In the genomic region with DNA sequence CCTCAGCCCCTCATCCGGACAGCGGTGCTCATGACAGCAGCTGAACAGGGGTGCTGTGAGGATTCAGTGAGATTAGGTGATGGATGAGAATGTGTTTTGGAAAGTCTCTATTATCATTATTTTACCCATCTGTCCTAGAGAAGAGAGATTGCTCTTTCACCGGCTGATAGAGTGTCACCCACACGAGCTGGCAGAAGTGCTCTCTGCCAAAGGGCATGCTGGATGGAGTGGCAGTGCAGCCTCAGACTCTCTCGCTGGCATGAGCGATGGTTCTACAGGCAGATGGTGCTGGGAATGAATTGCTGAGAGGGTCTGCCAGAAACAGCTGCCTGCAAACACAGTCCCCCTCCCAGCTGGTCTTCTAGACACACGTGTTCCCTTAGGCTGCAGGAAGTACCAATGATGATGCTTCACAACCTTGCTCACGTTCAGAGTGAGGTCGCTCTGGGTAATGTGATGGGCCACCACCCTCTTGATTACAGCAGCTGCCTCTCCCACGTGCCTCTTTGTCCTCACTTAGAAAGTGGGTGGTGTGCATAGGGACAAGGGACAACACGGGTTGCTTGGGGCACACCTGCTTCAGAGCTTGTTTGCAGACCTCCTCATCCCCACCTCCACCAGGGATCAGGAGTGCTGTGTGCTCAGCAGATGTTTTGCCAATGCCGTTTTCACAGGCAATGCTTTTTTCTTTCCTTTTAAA, we compare ENCODE assay signal across 29 cellular contexts.
A peak's percentile ranks its signal among the peaks of the same experiment; 100 is the strongest.
DNase-seq lines count a peak whose midpoint lies in the region; ATAC-seq lines count a peak whose summit lies in the region.
"Had no signal": no experiment of that assay in that cellular context is flagged by ENCODE, and none has a peak within 500 bp of the region (broad histone marks: within the 10 kb centered on the region; RNA-seq: fewer than 3 reads in every experiment).

No MANE protein-coding gene starts in this region.

- H3K9me3 Mint-ChIP-seq in T-cell = peaks cover 0 to 13% (median 11%) of the 10 kb centered on the region in 3 donors
- H3K9me3 Mint-ChIP-seq: H9, natural killer cell had no signal

- H3K4me1 ChIP-seq in right cardiac atrium (ENCODE audit: control insufficient read depth, insufficient read depth, low read length) = no peaks in the 10 kb centered on the region
- H3K4me1 ChIP-seq: gastrocnemius medialis, right atrium auricular region had no signal

- no peaks in the 10 kb centered on the region for H3K27me3 ChIP-seq in right cardiac atrium (ENCODE audit: control insufficient read depth, insufficient read depth)
- H3K27me3 ChIP-seq: gastrocnemius medialis, right atrium auricular region had no signal

- ATAC-seq in left colon = peak; percentile 76
- no peak for ATAC-seq in right cardiac atrium
- ATAC-seq in T-cell (replicated peaks in 1 of 4) = no peak
- ATAC-seq: activated naive CD4-positive, alpha-beta T cell treated with anti-CD3 and anti-CD28 coated beads, Interleukin-2, amount 50 U/mL, for 72 hours; gastrocnemius medialis; GM12878; left ventricle myocardium superior; natural killer cell had no signal

- no peak overlapping the region for H3K27ac ChIP-seq in right cardiac atrium (ENCODE audit: low read length)
- H3K27ac ChIP-seq: coronary artery, gastrocnemius medialis, right atrium auricular region, thoracic aorta had no signal

- POLR2A ChIA-PET in T-cell (lab: Charles Lee) = no interaction called here

- H3K36me3 Mint-ChIP-seq in T-cell = no peaks in the 10 kb centered on the region
- H3K36me3 Mint-ChIP-seq: natural killer cell had no signal

- intact Hi-C loops in left colon (cut with DNase I, micrococcal nuclease) = no loop called here
- intact Hi-C loops in right cardiac atrium (cut with DNase I) = no loop called here

- CTCF ChIA-PET in T-cell (lab: Charles Lee) = no interaction called here

- DNase-seq in DMS53 treated with DMSO at 0.1 percent for 48 hours (lab: John Stamatoyannopoulos, UW; ENCODE audit: unreplicated experiment) (peak; percentile 95), NCI-H146 treated with DMSO at 0.1 percent for 48 hours (lab: John Stamatoyannopoulos, UW; ENCODE audit: unreplicated experiment) (peak; percentile 99), NCI-H510A treated with DMSO at 0.1 percent for 48 hours (lab: John Stamatoyannopoulos, UW) (peak; percentile 98), left colon (peak; percentile 36 to 73), right cardiac atrium (no peak), T-cell (no peak), UCSD-AML1 (lab: John Stamatoyannopoulos, UW; ENCODE audit: unreplicated experiment) (no peak)
- DNase-seq in effector CD4-positive, alpha-beta T cell = no peak
- DNase-seq: ACHN; activated CD4-positive, alpha-beta T cell treated with anti-CD3 and anti-CD28 coated beads, Interleukin-2, amount 50 U/mL, for 48 hours; activated CD4-positive, CD25-positive, alpha-beta regulatory T cell; anterior cingulate cortex; gastrocnemius medialis; H9; hypothalamus; left ventricle myocardium superior; natural killer cell; NCI-H1048; NCI-H526; stimulated activated CD4-positive, alpha-beta T cell treated with anti-CD3 and anti-CD28 coated beads, Interleukin-12 subunit alpha, Interleukin-12 subunit beta, amount 100 ng/mL, for 4 hours; stimulated activated CD4-positive, alpha-beta T cell treated with anti-CD3 and anti-CD28 coated beads, Interleukin-4, amount 100 ng/mL, for 4 hours; stimulated activated naive CD4-positive, alpha-beta T cell treated with Interleukin-2 at 50 U/mL for 16 hours; SW 1271 had no signal

- no peak overlapping the region for H3K27ac Mint-ChIP-seq in T-cell
- H3K27ac Mint-ChIP-seq: activated naive CD4-positive, alpha-beta T cell treated with anti-CD3 and anti-CD28 coated beads, Interleukin-2, amount 50 U/mL, for 72 hours; activated T-helper 2 cell treated with anti-CD3 and anti-CD28 coated beads, Interferon-gamma antibody, Interleukin-2, Interleukin-4, amounts not matched to agents 10 μg/mL and 5 μg/mL and 100 μg/mL, durations not matched to agents 14 hours and 24 hours and 36 hours; H9; natural killer cell had no signal

- no peaks in the 10 kb centered on the region for H3K9me3 ChIP-seq in right cardiac atrium (ENCODE audit: control insufficient read depth, low read length)
- H3K9me3 ChIP-seq: gastrocnemius medialis, right atrium auricular region, thoracic aorta had no signal

- no peaks in the 10 kb centered on the region for H3K4me1 Mint-ChIP-seq in T-cell
- H3K4me1 Mint-ChIP-seq: natural killer cell had no signal

- H3K27me3 Mint-ChIP-seq in T-cell = no peaks in the 10 kb centered on the region

- no peak overlapping the region for H3K4me3 ChIP-seq in right cardiac atrium (ENCODE audit: low read length)
- H3K4me3 ChIP-seq: coronary artery, gastrocnemius medialis, GM12878, right atrium auricular region, thoracic aorta had no signal

- 68% methylated on average over 12 of the region's 12 CpGs for WGBS in right cardiac atrium

- H3K4me3 Mint-ChIP-seq in T-cell = no peak overlapping the region
- H3K4me3 Mint-ChIP-seq: H9, natural killer cell had no signal

Comparison
In these comparisons a context has a peak if more than half of its experiments do, and no peak if none do; other contexts are left out.
1. DNase-seq: peak in DMS53 treated with DMSO at 0.1 percent for 48 hours (single experiment), NCI-H146 treated with DMSO at 0.1 percent for 48 hours (single experiment), NCI-H510A treated with DMSO at 0.1 percent for 48 hours (single experiment) and left colon (2 of 2); none in right cardiac atrium (0 of 3), effector CD4-positive, alpha-beta T cell (single experiment), T-cell (0 of 34) and UCSD-AML1 (single experiment).